8 cellular contexts compared by ENCODE assay signal in the genomic region with DNA sequence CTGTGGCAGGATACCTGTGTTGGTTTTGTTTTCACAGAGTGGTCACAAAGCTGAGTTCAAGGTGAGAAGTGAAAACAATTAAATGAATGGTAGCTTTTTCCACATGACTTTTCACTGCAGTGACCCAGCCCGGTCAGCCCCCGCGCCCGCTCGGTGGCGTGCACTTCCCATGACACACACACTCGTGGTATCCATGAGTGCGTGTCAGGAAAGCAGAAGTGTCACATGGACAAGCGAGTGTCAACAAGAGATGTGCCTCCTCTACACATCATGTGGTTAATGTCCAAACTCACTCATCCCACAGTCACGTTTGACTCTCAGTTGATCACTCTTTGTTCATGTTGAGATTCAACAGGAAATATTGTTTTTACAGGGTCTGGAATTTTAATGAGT.
DNase-seq lines count a peak whose midpoint lies in the region; ATAC-seq and TF ChIP-seq lines count a peak whose summit lies in the region.

No MANE protein-coding gene starts in this region.

- no peaks in the 10 kb centered on the region for H4K20me1 ChIP-seq in smooth muscle cell (ENCODE audit: low read depth)

- no peaks in the 10 kb centered on the region for H3K27me3 ChIP-seq in smooth muscle cell (ENCODE audit: low read depth)
- no peaks in the 10 kb centered on the region for H3K27me3 ChIP-seq in CD8-positive, alpha-beta memory T cell (ENCODE audit: insufficient read depth, low read length, poor library complexity, severe bottlenecking)

- no peak overlapping the region for H3K4me3 ChIP-seq in NB4 (ENCODE audit: low read depth, low read length)
- no peak overlapping the region for H3K4me3 ChIP-seq in smooth muscle cell
- no peak overlapping the region for H3K4me3 ChIP-seq in CD8-positive, alpha-beta memory T cell (ENCODE audit: low read length)

- H3K27ac Mint-ChIP-seq in WTC11: no peak overlapping the region
- no peak overlapping the region for H3K27ac Mint-ChIP-seq in CD8-positive, alpha-beta memory T cell

- H3K4me1 Mint-ChIP-seq in WTC11: peaks cover 21% of the 10 kb centered on the region
- H3K4me1 Mint-ChIP-seq in CD8-positive, alpha-beta memory T cell: peaks cover 0 to 6% (median 3%) of the 10 kb centered on the region in 3 donors

- TF ChIP-seq POLR2A in NB4 (IDR thresholded peaks at IDR 0.05; ENCODE audit: extremely low read depth, insufficient read length): no peak

- POLR2A ChIA-PET in WTC11 (lab: Charles Lee): no interaction called here
- POLR2A ChIA-PET in CD8-positive, alpha-beta memory T cell (lab: Charles Lee): no interaction called here

- 98% methylated on average over 10 of the region's 10 CpGs for WGBS in smooth muscle cell (ENCODE audit: low lambda C conversion rate)

- H3K36me3 ChIP-seq in smooth muscle cell (ENCODE audit: low read depth): no peaks in the 10 kb centered on the region
- H3K36me3 ChIP-seq in CD8-positive, alpha-beta memory T cell (ENCODE audit: insufficient read depth, low read length): no peaks in the 10 kb centered on the region

- no peaks in the 10 kb centered on the region for H3K9me3 ChIP-seq in smooth muscle cell (replicated peaks; ENCODE audit: low read depth)
- no peaks in the 10 kb centered on the region for H3K9me3 ChIP-seq in CD8-positive, alpha-beta memory T cell (ENCODE audit: low read length)

- ATAC-seq in GM18511 (IDR thresholded peaks at IDR 0.05; ENCODE audit: unreplicated experiment) (peak; percentile 62), GM21619 (IDR thresholded peaks at IDR 0.05; ENCODE audit: unreplicated experiment) (peak; percentile 50), WTC11 (no peak)

- no peaks in the 10 kb centered on the region for H3K79me2 ChIP-seq in smooth muscle cell (ENCODE audit: low read depth)

- peaks cover 3% of the 10 kb centered on the region; the same call in 1 of the 2 replicates for H3K27me3 Mint-ChIP-seq in WTC11 (ENCODE audit: low read depth)
- H3K27me3 Mint-ChIP-seq in CD8-positive, alpha-beta memory T cell: no peaks in the 10 kb centered on the region

- H2AFZ ChIP-seq in smooth muscle cell (ENCODE audit: low read depth): no peak overlapping the region

- no peaks in the 10 kb centered on the region for H3F3A ChIP-seq in smooth muscle cell (ENCODE audit: low read depth)

- TF ChIP-seq CTCF in NB4 (IDR thresholded peaks at IDR 0.05; ENCODE audit: low read depth, low read length) (no peak), WTC11 (IDR thresholded peaks at IDR 0.05) (no peak), smooth muscle cell (IDR thresholded peaks at IDR 0.05; ENCODE audit: borderline replicate concordance, insufficient read depth, poor library complexity, severe bottlenecking) (no peak)

- CTCF ChIA-PET in WTC11 (lab: Charles Lee): no interaction called here
- CTCF ChIA-PET in CD8-positive, alpha-beta memory T cell (lab: Charles Lee): no interaction called here

- H3K27ac ChIP-seq in smooth muscle cell (ENCODE audit: low read depth): no peak overlapping the region
- H3K27ac ChIP-seq in CD8-positive, alpha-beta memory T cell (ENCODE audit: low read depth, low read length): no peak overlapping the region

- H3K9ac ChIP-seq in smooth muscle cell (ENCODE audit: low read depth): no peak overlapping the region

- no peaks in the 10 kb centered on the region for H3K4me1 ChIP-seq in smooth muscle cell (ENCODE audit: low read depth)
- no peaks in the 10 kb centered on the region for H3K4me1 ChIP-seq in CD8-positive, alpha-beta memory T cell (ENCODE audit: insufficient read depth, low read length)

- H3K4me2 ChIP-seq in smooth muscle cell: no peak overlapping the region

- peaks cover 12% of the 10 kb centered on the region for H3K9me3 Mint-ChIP-seq in WTC11
- H3K9me3 Mint-ChIP-seq in CD8-positive, alpha-beta memory T cell: no peaks in the 10 kb centered on the region

- DNase-seq in NB4 (ENCODE audit: low read depth) (peak; percentile 21), kidney tubule cell (ENCODE audit: low spot score) (peak; percentile 85), NCI-H526 (lab: John Stamatoyannopoulos, UW) (no peak), WTC11 (ENCODE audit: low spot score) (no peak), smooth muscle cell (lab: John Stamatoyannopoulos, UW; ENCODE audit: unreplicated experiment) (no peak)
- DNase-seq in CD8-positive, alpha-beta memory T cell: no peak

- H3K36me3 Mint-ChIP-seq in WTC11: peaks cover 11% of the 10 kb centered on the region
- H3K36me3 Mint-ChIP-seq in CD8-positive, alpha-beta memory T cell: no peaks in the 10 kb centered on the region

- no peak overlapping the region for H3K4me3 Mint-ChIP-seq in WTC11
- no peak overlapping the region for H3K4me3 Mint-ChIP-seq in CD8-positive, alpha-beta memory T cell

TF ChIP-seq in WTC11, 78 proteins besides CTCF, POLR2A, EP300 and RAD21 (continues in another document):
- no peak for TF ChIP-seq NFE2L1 (CRISPR knock-in tag; IDR thresholded peaks at IDR 0.05)
- TF ChIP-seq SMAD4 (CRISPR knock-in tag; IDR thresholded peaks at IDR 0.05): no peak
- no peak for TF ChIP-seq MXD4 (CRISPR knock-in tag; IDR thresholded peaks at IDR 0.05; ENCODE audit: borderline replicate concordance)
- TF ChIP-seq SOX15 (CRISPR knock-in tag; IDR thresholded peaks at IDR 0.05): no peak
- no peak for TF ChIP-seq NR2C2 (CRISPR knock-in tag; IDR thresholded peaks at IDR 0.05)
- TF ChIP-seq TP53 (CRISPR knock-in tag; IDR thresholded peaks at IDR 0.05): no peak
- TF ChIP-seq, protein P1, sequence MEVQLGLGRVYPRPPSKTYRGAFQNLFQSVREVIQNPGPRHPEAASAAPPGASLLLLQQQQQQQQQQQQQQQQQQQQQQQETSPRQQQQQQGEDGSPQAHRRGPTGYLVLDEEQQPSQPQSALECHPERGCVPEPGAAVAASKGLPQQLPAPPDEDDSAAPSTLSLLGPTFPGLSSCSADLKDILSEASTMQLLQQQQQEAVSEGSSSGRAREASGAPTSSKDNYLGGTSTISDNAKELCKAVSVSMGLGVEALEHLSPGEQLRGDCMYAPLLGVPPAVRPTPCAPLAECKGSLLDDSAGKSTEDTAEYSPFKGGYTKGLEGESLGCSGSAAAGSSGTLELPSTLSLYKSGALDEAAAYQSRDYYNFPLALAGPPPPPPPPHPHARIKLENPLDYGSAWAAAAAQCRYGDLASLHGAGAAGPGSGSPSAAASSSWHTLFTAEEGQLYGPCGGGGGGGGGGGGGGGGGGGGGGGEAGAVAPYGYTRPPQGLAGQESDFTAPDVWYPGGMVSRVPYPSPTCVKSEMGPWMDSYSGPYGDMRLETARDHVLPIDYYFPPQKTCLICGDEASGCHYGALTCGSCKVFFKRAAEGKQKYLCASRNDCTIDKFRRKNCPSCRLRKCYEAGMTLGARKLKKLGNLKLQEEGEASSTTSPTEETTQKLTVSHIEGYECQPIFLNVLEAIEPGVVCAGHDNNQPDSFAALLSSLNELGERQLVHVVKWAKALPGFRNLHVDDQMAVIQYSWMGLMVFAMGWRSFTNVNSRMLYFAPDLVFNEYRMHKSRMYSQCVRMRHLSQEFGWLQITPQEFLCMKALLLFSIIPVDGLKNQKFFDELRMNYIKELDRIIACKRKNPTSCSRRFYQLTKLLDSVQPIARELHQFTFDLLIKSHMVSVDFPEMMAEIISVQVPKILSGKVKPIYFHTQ (CRISPR knock-in tag; IDR thresholded peaks at IDR 0.05): no peak
- no peak for TF ChIP-seq NFYB (CRISPR knock-in tag; conservative IDR thresholded peaks at IDR 0.05; ENCODE audit: low read depth)
- TF ChIP-seq NR1H2 (CRISPR knock-in tag; IDR thresholded peaks at IDR 0.05): no peak
- TF ChIP-seq, protein P2, sequence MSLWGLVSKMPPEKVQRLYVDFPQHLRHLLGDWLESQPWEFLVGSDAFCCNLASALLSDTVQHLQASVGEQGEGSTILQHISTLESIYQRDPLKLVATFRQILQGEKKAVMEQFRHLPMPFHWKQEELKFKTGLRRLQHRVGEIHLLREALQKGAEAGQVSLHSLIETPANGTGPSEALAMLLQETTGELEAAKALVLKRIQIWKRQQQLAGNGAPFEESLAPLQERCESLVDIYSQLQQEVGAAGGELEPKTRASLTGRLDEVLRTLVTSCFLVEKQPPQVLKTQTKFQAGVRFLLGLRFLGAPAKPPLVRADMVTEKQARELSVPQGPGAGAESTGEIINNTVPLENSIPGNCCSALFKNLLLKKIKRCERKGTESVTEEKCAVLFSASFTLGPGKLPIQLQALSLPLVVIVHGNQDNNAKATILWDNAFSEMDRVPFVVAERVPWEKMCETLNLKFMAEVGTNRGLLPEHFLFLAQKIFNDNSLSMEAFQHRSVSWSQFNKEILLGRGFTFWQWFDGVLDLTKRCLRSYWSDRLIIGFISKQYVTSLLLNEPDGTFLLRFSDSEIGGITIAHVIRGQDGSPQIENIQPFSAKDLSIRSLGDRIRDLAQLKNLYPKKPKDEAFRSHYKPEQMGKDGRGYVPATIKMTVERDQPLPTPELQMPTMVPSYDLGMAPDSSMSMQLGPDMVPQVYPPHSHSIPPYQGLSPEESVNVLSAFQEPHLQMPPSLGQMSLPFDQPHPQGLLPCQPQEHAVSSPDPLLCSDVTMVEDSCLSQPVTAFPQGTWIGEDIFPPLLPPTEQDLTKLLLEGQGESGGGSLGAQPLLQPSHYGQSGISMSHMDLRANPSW (CRISPR knock-in tag; conservative IDR thresholded peaks at IDR 0.05; ENCODE audit: low read depth): no peak
- TF ChIP-seq RORB (CRISPR knock-in tag; IDR thresholded peaks at IDR 0.05): no peak
- TF ChIP-seq, protein P3, sequence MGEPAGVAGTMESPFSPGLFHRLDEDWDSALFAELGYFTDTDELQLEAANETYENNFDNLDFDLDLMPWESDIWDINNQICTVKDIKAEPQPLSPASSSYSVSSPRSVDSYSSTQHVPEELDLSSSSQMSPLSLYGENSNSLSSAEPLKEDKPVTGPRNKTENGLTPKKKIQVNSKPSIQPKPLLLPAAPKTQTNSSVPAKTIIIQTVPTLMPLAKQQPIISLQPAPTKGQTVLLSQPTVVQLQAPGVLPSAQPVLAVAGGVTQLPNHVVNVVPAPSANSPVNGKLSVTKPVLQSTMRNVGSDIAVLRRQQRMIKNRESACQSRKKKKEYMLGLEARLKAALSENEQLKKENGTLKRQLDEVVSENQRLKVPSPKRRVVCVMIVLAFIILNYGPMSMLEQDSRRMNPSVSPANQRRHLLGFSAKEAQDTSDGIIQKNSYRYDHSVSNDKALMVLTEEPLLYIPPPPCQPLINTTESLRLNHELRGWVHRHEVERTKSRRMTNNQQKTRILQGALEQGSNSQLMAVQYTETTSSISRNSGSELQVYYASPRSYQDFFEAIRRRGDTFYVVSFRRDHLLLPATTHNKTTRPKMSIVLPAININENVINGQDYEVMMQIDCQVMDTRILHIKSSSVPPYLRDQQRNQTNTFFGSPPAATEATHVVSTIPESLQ (CRISPR knock-in tag; IDR thresholded peaks at IDR 0.05): no peak
- TF ChIP-seq JAZF1 (CRISPR knock-in tag; IDR thresholded peaks at IDR 0.05): no peak
- TF ChIP-seq FOXP1 (CRISPR knock-in tag; IDR thresholded peaks at IDR 0.05; ENCODE audit: borderline replicate concordance): no peak

Comparison
In these comparisons a context has a peak if more than half of its experiments do, and no peak if none do; other contexts are left out.
1. DNase-seq: peak in NB4 (single experiment) and kidney tubule cell (single experiment); none in NCI-H526 (0 of 2), WTC11 (single experiment), smooth muscle cell (single experiment) and CD8-positive, alpha-beta memory T cell (0 of 5).